In the genomic region with DNA sequence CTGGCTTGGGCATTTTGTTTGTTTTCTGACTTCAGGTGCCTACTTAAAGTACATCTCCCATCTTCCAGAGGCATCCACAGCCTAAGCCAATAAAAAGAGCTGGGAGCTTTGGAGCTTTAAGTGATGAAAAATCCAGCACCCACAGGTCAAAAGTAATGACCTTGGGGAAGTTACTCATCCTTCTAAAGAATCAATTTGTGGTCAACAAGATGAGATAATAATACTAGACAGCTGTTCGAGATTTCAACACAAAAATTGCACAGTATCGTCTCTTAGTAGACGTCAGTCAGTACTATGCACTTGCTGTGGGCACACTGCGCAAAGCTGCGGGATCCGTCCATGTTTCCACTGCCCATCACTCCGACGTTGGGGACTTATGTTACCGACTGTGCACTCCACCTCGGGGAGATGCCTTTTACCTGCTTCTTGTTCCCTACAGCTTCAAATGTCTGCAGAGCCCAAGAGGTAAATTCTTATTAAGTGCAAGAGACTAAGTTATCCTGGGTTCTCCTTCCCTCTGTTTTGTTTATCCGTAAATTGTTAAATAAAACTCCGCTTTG, we compare ENCODE assay signal across 11 cellular contexts. TPM values are rescaled to one million over a fixed set of nuclear protein-coding genes. Genes with fewer than 3 reads are reported as not detected.
DNase-seq lines count a peak whose midpoint lies in the region; ATAC-seq and TF ChIP-seq lines count a peak whose summit lies in the region.
"Had no signal": no experiment of that assay in that cellular context is flagged by ENCODE, and none has a peak within 500 bp of the region (broad histone marks: within the 10 kb centered on the region; RNA-seq: fewer than 3 reads in every experiment).

No MANE protein-coding gene starts in this region.

- H3K27ac ChIP-seq in lower lobe of right lung: no peak overlapping the region
- no peak overlapping the region for H3K27ac ChIP-seq in thoracic aorta
- H3K27ac ChIP-seq: pancreas had no signal

- H3K4me1 ChIP-seq in lower lobe of right lung: peaks cover 18% of the 10 kb centered on the region
- H3K4me1 ChIP-seq in thoracic aorta (ENCODE audit: control insufficient read depth in 1 of 2, low read depth in 2 of 2): peaks cover 3 to 13% of the 10 kb centered on the region in 2 donors

- H3K4me3 Mint-ChIP-seq in activated T-cell treated with anti-CD3 and anti-CD28 coated beads, Interleukin-2, amount 50 U/mL, for 24 hours: peak overlapping the region; percentile 89

- no peaks in the 10 kb centered on the region for H3K9me3 Mint-ChIP-seq in activated T-cell treated with anti-CD3 and anti-CD28 coated beads, Interleukin-2, amount 50 U/mL, for 24 hours

- peak overlapping the region; percentile 62 for H3K4me3 ChIP-seq in astrocyte of the spinal cord (ENCODE audit: low read depth, low read length)
- peak overlapping the region; percentile 63 for H3K4me3 ChIP-seq in lower lobe of right lung
- H3K4me3 ChIP-seq in thoracic aorta: peak overlapping the region; percentile 82

- ATAC-seq in lower lobe of right lung: no peak
- ATAC-seq in thoracic aorta (ENCODE audit: insufficient number of reproducible peaks, low FRiP score, low read depth): no peak
- no peak for ATAC-seq in GM19463 (IDR thresholded peaks at IDR 0.05; ENCODE audit: unreplicated experiment)

- peaks cover 41% of the 10 kb centered on the region for H3K4me1 Mint-ChIP-seq in activated T-cell treated with anti-CD3 and anti-CD28 coated beads, Interleukin-2, amount 50 U/mL, for 24 hours (ENCODE audit: low read depth)

- in situ Hi-C loops in astrocyte of the spinal cord (cut with HindIII; ENCODE audit: low sequenced_read_pairs): no loop called here

- intact Hi-C loops in lower lobe of right lung (cut with DNase I): no loop called here

- TF ChIP-seq CTCF in astrocyte of the spinal cord (IDR thresholded peaks at IDR 0.05; ENCODE audit: low read depth, low read length): no peak
- no peak for TF ChIP-seq CTCF in lower lobe of right lung (IDR thresholded peaks at IDR 0.05)
- no peak for TF ChIP-seq CTCF in thoracic aorta (IDR thresholded peaks at IDR 0.05)

- peak overlapping the region; percentile 32 for H3K27ac Mint-ChIP-seq in activated T-cell treated with anti-CD3 and anti-CD28 coated beads, Interleukin-2, amount 50 U/mL, for 24 hours

- H3K36me3 Mint-ChIP-seq in activated T-cell treated with anti-CD3 and anti-CD28 coated beads, Interleukin-2, amount 50 U/mL, for 24 hours (ENCODE audit: low read depth): peaks cover 6% of the 10 kb centered on the region

- H3K36me3 ChIP-seq in lower lobe of right lung (no peaks in the 10 kb centered on the region), thoracic aorta (no peaks in the 10 kb centered on the region)
- H3K36me3 ChIP-seq: pancreas had no signal

- peak; percentile 37 for DNase-seq in activated T-cell treated with anti-CD3 and anti-CD28 coated beads, Interleukin-2, amount 50 U/mL, for 24 hours
- no peak for DNase-seq in activated T-cell treated with anti-CD3 and anti-CD28 coated beads for 4 hours
- peak; percentile 28 for DNase-seq in astrocyte of the spinal cord (ENCODE audit: low read depth, low spot score)
- no peak for DNase-seq in lower lobe of right lung
- no peak for DNase-seq in thoracic aorta (ENCODE audit: low spot score)
- DNase-seq in stimulated activated CD4-positive, alpha-beta T cell treated with anti-CD3 and anti-CD28 coated beads, Interleukin-2, amount 100 ng/mL, for 48 hours: no peak
- DNase-seq in MV-4-11 (lab: John Stamatoyannopoulos, UW): no peak
- DNase-seq: GOT3, NCI-H2171 treated with DMSO at 0.1 percent for 48 hours had no signal

- peaks cover 27% of the 10 kb centered on the region for H3K27me3 ChIP-seq in lower lobe of right lung (ENCODE audit: low read depth)
- no peaks in the 10 kb centered on the region for H3K27me3 ChIP-seq in thoracic aorta (replicated peaks; ENCODE audit: insufficient read depth)

- H3K9me3 ChIP-seq in lower lobe of right lung (no peaks in the 10 kb centered on the region), thoracic aorta (no peaks in the 10 kb centered on the region)
- H3K9me3 ChIP-seq: pancreas had no signal

- peaks cover 45% of the 10 kb centered on the region for H3K27me3 Mint-ChIP-seq in activated T-cell treated with anti-CD3 and anti-CD28 coated beads, Interleukin-2, amount 50 U/mL, for 24 hours

RNA-seq across cellular contexts. Expression of a gene that starts 1.2 kb away (rescaled TPM):
- total RNA-seq in lower lobe of right lung (9.1 TPM), thoracic aorta (1 to 10 TPM; 6.4 to 6.9 TPM)

Comparison
In these comparisons a context has a peak if more than half of its experiments do, and no peak if none do; other contexts are left out.
1. DNase-seq: peak in activated T-cell treated with anti-CD3 and anti-CD28 coated beads, Interleukin-2, amount 50 U/mL, for 24 hours (single experiment) and astrocyte of the spinal cord (single experiment); none in activated T-cell treated with anti-CD3 and anti-CD28 coated beads for 4 hours (single experiment), lower lobe of right lung (single experiment), thoracic aorta (single experiment), stimulated activated CD4-positive, alpha-beta T cell treated with anti-CD3 and anti-CD28 coated beads, Interleukin-2, amount 100 ng/mL, for 48 hours (0 of 2) and MV-4-11 (single experiment).
2. Peak in every context shown above with its lines, with median percentiles within 50 percentile points of each other: H3K4me3 ChIP-seq.